8 cellular contexts compared by ENCODE assay signal in the genomic region with DNA sequence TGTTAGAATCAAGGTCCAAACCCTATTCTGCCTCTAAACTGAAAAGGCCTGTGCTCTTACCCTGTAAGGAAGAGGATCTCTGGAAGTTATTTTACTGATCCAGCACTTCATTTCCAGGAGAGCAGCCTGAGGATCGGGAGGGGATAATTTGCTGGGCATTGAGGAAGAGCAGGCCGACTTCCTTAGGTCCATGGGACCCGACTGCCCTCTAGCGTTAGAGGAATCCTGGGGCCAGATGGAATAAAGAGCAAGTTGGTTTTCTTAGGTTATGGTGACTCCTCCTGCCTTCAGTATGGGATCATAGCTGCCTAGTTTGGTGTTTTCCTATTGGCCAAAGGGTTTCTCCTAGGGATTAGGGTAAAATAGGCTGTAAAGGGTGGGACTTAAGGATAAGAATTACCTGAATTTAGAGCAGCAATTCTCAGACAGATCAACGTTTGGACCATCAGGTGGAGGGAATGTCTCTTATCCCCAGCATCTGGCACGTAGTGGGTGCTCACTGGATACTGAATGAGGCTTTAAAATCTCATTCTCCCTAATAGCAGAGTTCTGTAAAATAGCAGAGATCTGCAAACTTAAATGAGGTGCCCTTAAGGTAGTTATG. TPM values are rescaled to one million over a fixed set of nuclear protein-coding genes. Genes with fewer than 3 reads are reported as not detected.
DNase-seq lines count a peak whose midpoint lies in the region; ATAC-seq, FAIRE-seq and TF ChIP-seq lines count a peak whose summit lies in the region.

No MANE protein-coding gene starts in this region.

- no peaks in the 10 kb centered on the region for H3K9me3 ChIP-seq in MG63

- H3K36me3 ChIP-seq in MG63: peaks cover 3% of the 10 kb centered on the region; the same call in 1 of the 2 replicates

- peak in 1 of 3 donors; percentile 63 for TF ChIP-seq CTCF in omental fat pad (IDR thresholded peaks at IDR 0.05)

- H3K36me3 Mint-ChIP-seq in activated naive CD4-positive, alpha-beta T cell treated with anti-CD3 and anti-CD28 coated beads, Interleukin-2, amount 10 ng/mL, durations not matched to agents 7 days and 5 days: peaks cover 3% of the 10 kb centered on the region

- H3K27me3 ChIP-seq in MG63: no peaks in the 10 kb centered on the region

- no peaks in the 10 kb centered on the region for H3K9me3 Mint-ChIP-seq in activated naive CD4-positive, alpha-beta T cell treated with anti-CD3 and anti-CD28 coated beads, Interleukin-2, amount 10 ng/mL, durations not matched to agents 7 days and 5 days

- peak; percentile 90 for ATAC-seq in omental fat pad (ENCODE audit: low FRiP score)

- CTCF ChIA-PET in activated naive CD4-positive, alpha-beta T cell treated with anti-CD3 and anti-CD28 coated beads, Interleukin-2, amount 10 ng/mL, durations not matched to agents 7 days and 5 days (lab: Charles Lee): interaction anchor here (0.7 to 8.0 kb wide), 9 partner anchors 11 to 240 kb away, joined by 3 to 86 read pairs (median 3); no protein-coding TSS in a partner anchor

- TF ChIP-seq POLR2A in GM12891 (IDR thresholded peaks at IDR 0.05; ENCODE audit: low read depth, low read length): no peak

- peak; percentile 79 for FAIRE-seq in GM12891 (lab: Jason Lieb, UNC)
- no peak for FAIRE-seq in urothelium cell line (lab: Jason Lieb, UNC)

- peaks cover 7% of the 10 kb centered on the region for H3K27me3 Mint-ChIP-seq in activated naive CD4-positive, alpha-beta T cell treated with anti-CD3 and anti-CD28 coated beads, Interleukin-2, amount 10 ng/mL, durations not matched to agents 7 days and 5 days

- no peaks in the 10 kb centered on the region for H3K4me1 Mint-ChIP-seq in activated naive CD4-positive, alpha-beta T cell treated with anti-CD3 and anti-CD28 coated beads, Interleukin-2, amount 10 ng/mL, durations not matched to agents 7 days and 5 days

- H3K27ac Mint-ChIP-seq in activated naive CD4-positive, alpha-beta T cell treated with anti-CD3 and anti-CD28 coated beads, Interleukin-2, amount 10 ng/mL, durations not matched to agents 7 days and 5 days: no peak overlapping the region

- H3K4me3 ChIP-seq in MG63: no peak overlapping the region

- peak; percentile 51 for DNase-seq in 8988T
- DNase-seq in GM12891 (ENCODE audit: insufficient read length, low spot score): peak; percentile 26
- DNase-seq in MG63: peak; percentile 59
- peak; percentile 72 for DNase-seq in RPMI7951 (ENCODE audit: low read depth)
- DNase-seq in activated naive CD4-positive, alpha-beta T cell treated with anti-CD3 and anti-CD28 coated beads, Interleukin-2, amount 10 ng/mL, durations not matched to agents 7 days and 5 days: peak; percentile 65
- peak; percentile 83 for DNase-seq in glomerular visceral epithelial cell (ENCODE audit: extremely low spot score)
- DNase-seq in omental fat pad (ENCODE audit: low spot score): peak; percentile 72
- DNase-seq in urothelium cell line (ENCODE audit: low spot score): peak; percentile 78

- no peak overlapping the region for H3K4me3 Mint-ChIP-seq in activated naive CD4-positive, alpha-beta T cell treated with anti-CD3 and anti-CD28 coated beads, Interleukin-2, amount 10 ng/mL, durations not matched to agents 7 days and 5 days

TF ChIP-seq in GM12891, 5 proteins besides CTCF, POLR2A, EP300 and RAD21:
- TF ChIP-seq TAF1 (IDR thresholded peaks at IDR 0.05; ENCODE audit: low read depth, low read length): no peak
- TF ChIP-seq POLR2AphosphoS5 (IDR thresholded peaks at IDR 0.05; ENCODE audit: low read depth, low read length): no peak
- TF ChIP-seq PAX5 (IDR thresholded peaks at IDR 0.05; ENCODE audit: insufficient read depth, low read length, severe bottlenecking): no peak
- no peak for TF ChIP-seq POU2F2 (IDR thresholded peaks at IDR 0.05; ENCODE audit: low read depth, low read length)
- no peak for TF ChIP-seq SPI1 (IDR thresholded peaks at IDR 0.05; ENCODE audit: low read depth, low read length)

RNA-seq across cellular contexts. Expression of a gene that starts 40.0 kb away (rescaled TPM):
- 0.86 TPM for polyA plus RNA-seq in GM12891 (2012; ENCODE audit: low read depth, missing spikeins)
- total RNA-seq in MG63 (2014; rRNA removed; shearing (Covaris generic); ENCODE audit: low replicate concordance): 0.03 TPM in 1 of 2 replicates, not detected in the other
- 1.4 and 2.1 TPM in 2 replicates for total RNA-seq in RPMI7951 (2014; rRNA removed; shearing (Covaris generic))
- total RNA-seq in omental fat pad: 1,000 to 10,000 TPM in 1 of 4 donors, 100 to 1,000 TPM in 3; 120 to 1,051 (median 449) TPM

RNA-seq across cellular contexts. Expression of a gene that starts 55.3 kb away (rescaled TPM):
- 51.3 TPM for polyA plus RNA-seq in GM12891 (2012; ENCODE audit: low read depth, missing spikeins)
- total RNA-seq in MG63 (2014; rRNA removed; shearing (Covaris generic); ENCODE audit: low replicate concordance): 149 and 204 TPM in 2 replicates
- 54.2 and 64.5 TPM in 2 replicates for total RNA-seq in RPMI7951 (2014; rRNA removed; shearing (Covaris generic))
- 10 to 100 TPM; 23.5 to 35.2 (median 28.8) TPM for total RNA-seq in omental fat pad

Comparison
In these comparisons a context has a peak if more than half of its experiments do, and no peak if none do; other contexts are left out.
1. DNase-seq: peak in every context shown above with its lines; median percentile 83 in glomerular visceral epithelial cell; 78 in urothelium cell line; 72 in RPMI7951; 72 in omental fat pad; 65 in activated naive CD4-positive, alpha-beta T cell treated with anti-CD3 and anti-CD28 coated beads, Interleukin-2, amount 10 ng/mL, durations not matched to agents 7 days and 5 days; 59 in MG63; 51 in 8988T; 26 in GM12891.
2. RNA of a gene that starts 40.0 kb away (total RNA-seq): 120 to 1,051 TPM in omental fat pad; 1.4 to 2.1 TPM in RPMI7951 and 0.03 TPM in MG63; every median in the first group is over 10 times any median in the second.